In genomic region chrX:35380808-35381700, GRCh38 we compare ENCODE assay signal across 8 cellular contexts.
A peak's percentile ranks its signal among the peaks of the same experiment; 100 is the strongest.
DNase-seq lines count a peak whose midpoint lies in the region; ATAC-seq and TF ChIP-seq lines count a peak whose summit lies in the region.

No MANE protein-coding gene starts in this region.

- no peak overlapping the region for H3K4me3 ChIP-seq in GM23338
- no peak overlapping the region for H3K4me3 ChIP-seq in body of pancreas
- H3K4me3 ChIP-seq in coronary artery: no peak overlapping the region

- no peaks in the 10 kb centered on the region for H3K79me2 ChIP-seq in GM23338 (replicated peaks; ENCODE audit: insufficient read depth)

- 70 to 90% methylated on average over 4 to 6 of the region's 6 CpGs for WGBS in body of pancreas, 2 donors

- H4K20me1 ChIP-seq in GM23338 (replicated peaks; ENCODE audit: insufficient read depth): no peaks in the 10 kb centered on the region

- H3K9me2 ChIP-seq in GM23338 (ENCODE audit: insufficient read depth): no peaks in the 10 kb centered on the region

- no peak overlapping the region for H3K4me3 Mint-ChIP-seq in GM23338
- H3K4me3 Mint-ChIP-seq in nephron progenitor cell: no peak overlapping the region

- TF ChIP-seq CTCF in GM12874 (IDR thresholded peaks at IDR 0.05; ENCODE audit: insufficient read depth, low read depth, low read length) (peak; percentile 53; the same call in 1 of the 2 replicates), GM23338 (conservative IDR thresholded peaks at IDR 0.05; ENCODE audit: low read depth in 2 of 2) (peak; percentile 64 to 66), body of pancreas (IDR thresholded peaks at IDR 0.05) (peak; percentile 44 to 77 (median 59)), nephron progenitor cell (IDR thresholded peaks at IDR 0.05) (peak; percentile 57), coronary artery (IDR thresholded peaks at IDR 0.05) (no peak)

- no peaks in the 10 kb centered on the region for H3K36me3 Mint-ChIP-seq in GM23338 (ENCODE audit: low read depth)
- H3K36me3 Mint-ChIP-seq in nephron progenitor cell (ENCODE audit: low read depth): no peaks in the 10 kb centered on the region

- no peaks in the 10 kb centered on the region for H3K27me3 ChIP-seq in GM23338 (ENCODE audit: insufficient read depth)
- no peaks in the 10 kb centered on the region for H3K27me3 ChIP-seq in body of pancreas

- H3K27me3 Mint-ChIP-seq in GM23338 (ENCODE audit: insufficient read depth, low read depth, poor library complexity): no peaks in the 10 kb centered on the region
- no peaks in the 10 kb centered on the region for H3K27me3 Mint-ChIP-seq in nephron progenitor cell (ENCODE audit: low read depth, poor library complexity)

- H3K36me3 ChIP-seq in GM23338 (ENCODE audit: insufficient read depth) (no peaks in the 10 kb centered on the region), body of pancreas (replicated peaks in 1 of 2; ENCODE audit: insufficient read depth in 1 of 2, low read depth in 2 of 2) (no peaks in the 10 kb centered on the region)

- no peaks in the 10 kb centered on the region for H3K9me3 ChIP-seq in body of pancreas

- no peak for ATAC-seq in GM23338
- ATAC-seq in body of pancreas: no peak

- intact Hi-C loops in body of pancreas (cut with DNase I): loop anchor here (10.0 kb wide), 1 partner anchor 344 kb away; no protein-coding TSS in a partner anchor

- H3F3A ChIP-seq in GM23338 (replicated peaks; ENCODE audit: low read depth): no peaks in the 10 kb centered on the region

- H3K4me2 ChIP-seq in GM23338: no peak overlapping the region

- H3K9me3 Mint-ChIP-seq in GM23338 (no peaks in the 10 kb centered on the region), nephron progenitor cell (peaks cover 32% of the 10 kb centered on the region)

- H3K4me1 Mint-ChIP-seq in GM23338 (no peaks in the 10 kb centered on the region), nephron progenitor cell (peaks cover 17% of the 10 kb centered on the region)

- DNase-seq in GM23338 (ENCODE audit: low spot score) (peak; percentile 53), LoVo (ENCODE audit: low spot score) (peak; percentile 35), body of pancreas (peak; percentile 10 to 44 (median 26)), nephron progenitor cell (no peak), coronary artery (ENCODE audit: low spot score) (no peak), NCI-H1436 (lab: John Stamatoyannopoulos, UW) (no peak), Ammon's horn (ENCODE audit: low spot score) (no peak)

- no peak overlapping the region for H3K27ac ChIP-seq in GM23338 (ENCODE audit: low read depth)
- no peak overlapping the region for H3K27ac ChIP-seq in body of pancreas
- H3K27ac ChIP-seq in coronary artery: no peak overlapping the region

- no peak for TF ChIP-seq POLR2A in body of pancreas (IDR thresholded peaks at IDR 0.05)

- H3K4me1 ChIP-seq in GM23338 (ENCODE audit: insufficient read depth) (no peaks in the 10 kb centered on the region), body of pancreas (no peaks in the 10 kb centered on the region)

- no peak overlapping the region for H2AFZ ChIP-seq in GM23338

- H3K27ac Mint-ChIP-seq in GM23338 (no peak overlapping the region), nephron progenitor cell (no peak overlapping the region)

TF ChIP-seq in GM23338, 12 proteins besides CTCF, POLR2A, EP300 and RAD21 (continues in another document):
- TF ChIP-seq EZH2phosphoT487 (IDR thresholded peaks at IDR 0.05; ENCODE audit: unreplicated experiment): no peak
- TF ChIP-seq STAT1 (IDR thresholded peaks at IDR 0.05; ENCODE audit: unreplicated experiment): no peak
- no peak for TF ChIP-seq EZH2 (IDR thresholded peaks at IDR 0.05; ENCODE audit: low read depth, unreplicated experiment)
- TF ChIP-seq, protein P1, sequence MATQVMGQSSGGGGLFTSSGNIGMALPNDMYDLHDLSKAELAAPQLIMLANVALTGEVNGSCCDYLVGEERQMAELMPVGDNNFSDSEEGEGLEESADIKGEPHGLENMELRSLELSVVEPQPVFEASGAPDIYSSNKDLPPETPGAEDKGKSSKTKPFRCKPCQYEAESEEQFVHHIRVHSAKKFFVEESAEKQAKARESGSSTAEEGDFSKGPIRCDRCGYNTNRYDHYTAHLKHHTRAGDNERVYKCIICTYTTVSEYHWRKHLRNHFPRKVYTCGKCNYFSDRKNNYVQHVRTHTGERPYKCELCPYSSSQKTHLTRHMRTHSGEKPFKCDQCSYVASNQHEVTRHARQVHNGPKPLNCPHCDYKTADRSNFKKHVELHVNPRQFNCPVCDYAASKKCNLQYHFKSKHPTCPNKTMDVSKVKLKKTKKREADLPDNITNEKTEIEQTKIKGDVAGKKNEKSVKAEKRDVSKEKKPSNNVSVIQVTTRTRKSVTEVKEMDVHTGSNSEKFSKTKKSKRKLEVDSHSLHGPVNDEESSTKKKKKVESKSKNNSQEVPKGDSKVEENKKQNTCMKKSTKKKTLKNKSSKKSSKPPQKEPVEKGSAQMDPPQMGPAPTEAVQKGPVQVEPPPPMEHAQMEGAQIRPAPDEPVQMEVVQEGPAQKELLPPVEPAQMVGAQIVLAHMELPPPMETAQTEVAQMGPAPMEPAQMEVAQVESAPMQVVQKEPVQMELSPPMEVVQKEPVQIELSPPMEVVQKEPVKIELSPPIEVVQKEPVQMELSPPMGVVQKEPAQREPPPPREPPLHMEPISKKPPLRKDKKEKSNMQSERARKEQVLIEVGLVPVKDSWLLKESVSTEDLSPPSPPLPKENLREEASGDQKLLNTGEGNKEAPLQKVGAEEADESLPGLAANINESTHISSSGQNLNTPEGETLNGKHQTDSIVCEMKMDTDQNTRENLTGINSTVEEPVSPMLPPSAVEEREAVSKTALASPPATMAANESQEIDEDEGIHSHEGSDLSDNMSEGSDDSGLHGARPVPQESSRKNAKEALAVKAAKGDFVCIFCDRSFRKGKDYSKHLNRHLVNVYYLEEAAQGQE (IDR thresholded peaks at IDR 0.05; ENCODE audit: unreplicated experiment): no peak
- no peak for TF ChIP-seq ZNF114 (CRISPR knock-in tag; IDR thresholded peaks at IDR 0.05)
- TF ChIP-seq POLR2AphosphoS5 (IDR thresholded peaks at IDR 0.05; ENCODE audit: low read depth): no peak
- TF ChIP-seq, protein P2, sequence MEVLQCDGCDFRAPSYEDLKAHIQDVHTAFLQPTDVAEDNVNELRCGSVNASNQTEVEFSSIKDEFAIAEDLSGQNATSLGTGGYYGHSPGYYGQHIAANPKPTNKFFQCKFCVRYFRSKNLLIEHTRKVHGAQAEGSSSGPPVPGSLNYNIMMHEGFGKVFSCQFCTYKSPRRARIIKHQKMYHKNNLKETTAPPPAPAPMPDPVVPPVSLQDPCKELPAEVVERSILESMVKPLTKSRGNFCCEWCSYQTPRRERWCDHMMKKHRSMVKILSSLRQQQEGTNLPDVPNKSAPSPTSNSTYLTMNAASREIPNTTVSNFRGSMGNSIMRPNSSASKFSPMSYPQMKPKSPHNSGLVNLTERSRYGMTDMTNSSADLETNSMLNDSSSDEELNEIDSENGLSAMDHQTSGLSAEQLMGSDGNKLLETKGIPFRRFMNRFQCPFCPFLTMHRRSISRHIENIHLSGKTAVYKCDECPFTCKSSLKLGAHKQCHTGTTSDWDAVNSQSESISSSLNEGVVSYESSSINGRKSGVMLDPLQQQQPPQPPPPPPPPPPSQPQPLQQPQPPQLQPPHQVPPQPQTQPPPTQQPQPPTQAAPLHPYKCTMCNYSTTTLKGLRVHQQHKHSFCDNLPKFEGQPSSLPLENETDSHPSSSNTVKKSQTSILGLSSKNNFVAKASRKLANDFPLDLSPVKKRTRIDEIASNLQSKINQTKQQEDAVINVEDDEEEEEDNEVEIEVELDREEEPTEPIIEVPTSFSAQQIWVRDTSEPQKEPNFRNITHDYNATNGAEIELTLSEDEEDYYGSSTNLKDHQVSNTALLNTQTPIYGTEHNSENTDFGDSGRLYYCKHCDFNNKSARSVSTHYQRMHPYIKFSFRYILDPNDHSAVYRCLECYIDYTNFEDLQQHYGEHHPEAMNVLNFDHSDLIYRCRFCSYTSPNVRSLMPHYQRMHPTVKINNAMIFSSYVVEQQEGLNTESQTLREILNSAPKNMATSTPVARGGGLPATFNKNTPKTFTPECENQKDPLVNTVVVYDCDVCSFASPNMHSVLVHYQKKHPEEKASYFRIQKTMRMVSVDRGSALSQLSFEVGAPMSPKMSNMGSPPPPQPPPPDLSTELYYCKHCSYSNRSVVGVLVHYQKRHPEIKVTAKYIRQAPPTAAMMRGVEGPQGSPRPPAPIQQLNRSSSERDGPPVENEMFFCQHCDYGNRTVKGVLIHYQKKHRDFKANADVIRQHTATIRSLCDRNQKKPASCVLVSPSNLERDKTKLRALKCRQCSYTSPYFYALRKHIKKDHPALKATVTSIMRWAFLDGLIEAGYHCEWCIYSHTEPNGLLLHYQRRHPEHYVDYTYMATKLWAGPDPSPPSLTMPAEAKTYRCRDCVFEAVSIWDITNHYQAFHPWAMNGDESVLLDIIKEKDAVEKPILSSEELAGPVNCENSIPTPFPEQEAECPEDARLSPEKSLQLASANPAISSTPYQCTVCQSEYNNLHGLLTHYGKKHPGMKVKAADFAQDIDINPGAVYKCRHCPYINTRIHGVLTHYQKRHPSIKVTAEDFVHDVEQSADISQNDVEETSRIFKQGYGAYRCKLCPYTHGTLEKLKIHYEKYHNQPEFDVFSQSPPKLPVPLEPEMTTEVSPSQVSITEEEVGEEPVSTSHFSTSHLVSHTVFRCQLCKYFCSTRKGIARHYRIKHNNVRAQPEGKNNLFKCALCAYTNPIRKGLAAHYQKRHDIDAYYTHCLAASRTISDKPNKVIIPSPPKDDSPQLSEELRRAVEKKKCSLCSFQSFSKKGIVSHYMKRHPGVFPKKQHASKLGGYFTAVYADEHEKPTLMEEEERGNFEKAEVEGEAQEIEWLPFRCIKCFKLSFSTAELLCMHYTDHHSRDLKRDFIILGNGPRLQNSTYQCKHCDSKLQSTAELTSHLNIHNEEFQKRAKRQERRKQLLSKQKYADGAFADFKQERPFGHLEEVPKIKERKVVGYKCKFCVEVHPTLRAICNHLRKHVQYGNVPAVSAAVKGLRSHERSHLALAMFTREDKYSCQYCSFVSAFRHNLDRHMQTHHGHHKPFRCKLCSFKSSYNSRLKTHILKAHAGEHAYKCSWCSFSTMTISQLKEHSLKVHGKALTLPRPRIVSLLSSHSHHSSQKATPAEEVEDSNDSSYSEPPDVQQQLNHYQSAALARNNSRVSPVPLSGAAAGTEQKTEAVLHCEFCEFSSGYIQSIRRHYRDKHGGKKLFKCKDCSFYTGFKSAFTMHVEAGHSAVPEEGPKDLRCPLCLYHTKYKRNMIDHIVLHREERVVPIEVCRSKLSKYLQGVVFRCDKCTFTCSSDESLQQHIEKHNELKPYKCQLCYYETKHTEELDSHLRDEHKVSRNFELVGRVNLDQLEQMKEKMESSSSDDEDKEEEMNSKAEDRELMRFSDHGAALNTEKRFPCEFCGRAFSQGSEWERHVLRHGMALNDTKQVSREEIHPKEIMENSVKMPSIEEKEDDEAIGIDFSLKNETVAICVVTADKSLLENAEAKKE (CRISPR knock-in tag; IDR thresholded peaks at IDR 0.05): no peak

Comparison
In these comparisons a context has a peak if more than half of its experiments do, and no peak if none do; other contexts are left out.
1. DNase-seq: peak in GM23338 (single experiment), LoVo (single experiment) and body of pancreas (4 of 4); none in nephron progenitor cell (single experiment), coronary artery (single experiment), NCI-H1436 (single experiment) and Ammon's horn (single experiment).